Comparison of ENCODE assay signal across 18 cellular contexts in genomic region chr11:41056892-41057569, GRCh38.
DNase-seq lines count a peak whose midpoint lies in the region; ATAC-seq, FAIRE-seq and TF ChIP-seq lines count a peak whose summit lies in the region.
"Had no signal": no experiment of that assay in that cellular context is flagged by ENCODE, and none has a peak within 500 bp of the region (broad histone marks: within the 10 kb centered on the region; RNA-seq: fewer than 3 reads in every experiment).

No MANE protein-coding gene starts in this region.

- no peak overlapping the region for H2AFZ ChIP-seq in GM23248

- DNase-seq in NCI-H69 (lab: John Stamatoyannopoulos, UW) = peak; percentile 26
- peak; percentile 72 for DNase-seq in posterior vena cava (ENCODE audit: low spot score)
- no peak for DNase-seq in GM23248
- no peak for DNase-seq in RCC 7860 (ENCODE audit: low spot score)
- no peak for DNase-seq in cerebellum (ENCODE audit: low spot score)
- DNase-seq: CD4-positive, CD25-positive, alpha-beta regulatory T cell; CD8-positive, alpha-beta memory T cell; DMS153; DMS79; GF-D8; HCEC 1CT had no signal

- no peaks in the 10 kb centered on the region for H3K9me3 Mint-ChIP-seq in stimulated activated memory B cell treated with anti-CD40 and anti-IgM and Interleukin-4, amounts not matched to agents 10 μg/mL and 1 μg/mL and 100 μg/mL, for 72 hours

- ATAC-seq in stimulated activated memory B cell treated with anti-CD40 and anti-IgM and Interleukin-4, amounts not matched to agents 10 μg/mL and 1 μg/mL and 100 μg/mL, for 72 hours = peak; percentile 16
- ATAC-seq in HG02642 (IDR thresholded peaks at IDR 0.05; ENCODE audit: poor library complexity, unreplicated experiment) = no peak

- H3K79me2 ChIP-seq in GM23248 (ENCODE audit: insufficient read depth) = no peaks in the 10 kb centered on the region

- no peaks in the 10 kb centered on the region for H3K9me3 ChIP-seq in GM23248 (ENCODE audit: low read depth)
- H3K9me3 ChIP-seq: BLaER1 treated with 17β-estradiol and CSF1 and Interleukin-3, amounts not matched to agents 10 nM and 100 nM had no signal

- no peaks in the 10 kb centered on the region for H3K9me2 ChIP-seq in GM23248 (ENCODE audit: insufficient read depth)

- no peak for FAIRE-seq in RCC 7860 (lab: Jason Lieb, UNC)
- FAIRE-seq: H54 had no signal

- H3F3A ChIP-seq in GM23248 (ENCODE audit: insufficient read depth) = no peaks in the 10 kb centered on the region

- H3K4me3 ChIP-seq in GM23248 = no peak overlapping the region
- H3K4me3 ChIP-seq: BLaER1 treated with 17β-estradiol and CSF1 and Interleukin-3, amounts not matched to agents 10 nM and 100 nM had no signal

- intact Hi-C loops in posterior vena cava (cut with DNase I) = no loop called here

- H3K36me3 Mint-ChIP-seq in stimulated activated memory B cell treated with anti-CD40 and anti-IgM and Interleukin-4, amounts not matched to agents 10 μg/mL and 1 μg/mL and 100 μg/mL, for 72 hours = no peaks in the 10 kb centered on the region
- H3K36me3 Mint-ChIP-seq: CD4-positive, CD25-positive, alpha-beta regulatory T cell; CD8-positive, alpha-beta memory T cell had no signal

- H3K36me3 ChIP-seq in GM23248 (ENCODE audit: low read depth) = no peaks in the 10 kb centered on the region
- H3K36me3 ChIP-seq: BLaER1 treated with 17β-estradiol and CSF1 and Interleukin-3, amounts not matched to agents 10 nM and 100 nM had no signal

- in situ Hi-C loops in GM23248 (cut with MboI) = no loop called here

- H3K27ac Mint-ChIP-seq in stimulated activated memory B cell treated with anti-CD40 and anti-IgM and Interleukin-4, amounts not matched to agents 10 μg/mL and 1 μg/mL and 100 μg/mL, for 72 hours = no peak overlapping the region
- H3K27ac Mint-ChIP-seq: B cell; CD4-positive, CD25-positive, alpha-beta regulatory T cell; CD8-positive, alpha-beta memory T cell had no signal

- H3K4me2 ChIP-seq in GM23248 (ENCODE audit: unreplicated experiment) = no peak overlapping the region
- H3K4me2 ChIP-seq: BLaER1 treated with 17β-estradiol and CSF1 and Interleukin-3, amounts not matched to agents 10 nM and 100 nM had no signal

- H4K20me1 ChIP-seq in GM23248 (ENCODE audit: insufficient read depth) = no peaks in the 10 kb centered on the region
- H4K20me1 ChIP-seq: BLaER1 treated with 17β-estradiol and CSF1 and Interleukin-3, amounts not matched to agents 10 nM and 100 nM had no signal

- no peaks in the 10 kb centered on the region for H3K27me3 ChIP-seq in GM23248 (replicated peaks; ENCODE audit: insufficient read depth)
- H3K27me3 ChIP-seq: BLaER1 treated with 17β-estradiol and CSF1 and Interleukin-3, amounts not matched to agents 10 nM and 100 nM had no signal

- no peaks in the 10 kb centered on the region for H3K4me1 Mint-ChIP-seq in stimulated activated memory B cell treated with anti-CD40 and anti-IgM and Interleukin-4, amounts not matched to agents 10 μg/mL and 1 μg/mL and 100 μg/mL, for 72 hours
- H3K4me1 Mint-ChIP-seq: B cell; CD4-positive, CD25-positive, alpha-beta regulatory T cell; CD8-positive, alpha-beta memory T cell had no signal

- no peaks in the 10 kb centered on the region for H3K4me1 ChIP-seq in GM23248 (ENCODE audit: insufficient read depth)
- H3K4me1 ChIP-seq: BLaER1 treated with 17β-estradiol and CSF1 and Interleukin-3, amounts not matched to agents 10 nM and 100 nM had no signal

- WGBS in GM23248 (ENCODE audit: low coverage in 1 of 2, low lambda C conversion rate in 2 of 2, missing lambda C conversion rate in 2 of 2), 2 experiments = 31 to 33% methylated on average over 11 of the region's 11 CpGs

- no peaks in the 10 kb centered on the region for H3K27me3 Mint-ChIP-seq in stimulated activated memory B cell treated with anti-CD40 and anti-IgM and Interleukin-4, amounts not matched to agents 10 μg/mL and 1 μg/mL and 100 μg/mL, for 72 hours
- H3K27me3 Mint-ChIP-seq: B cell; CD4-positive, CD25-positive, alpha-beta regulatory T cell; CD8-positive, alpha-beta memory T cell had no signal

- H3K27ac ChIP-seq in C4-2B (peak overlapping the region; percentile 18; the same call in 1 of the 2 replicates), GM23248 (no peak overlapping the region)
- H3K27ac ChIP-seq: BLaER1 treated with 17β-estradiol and CSF1 and Interleukin-3, amounts not matched to agents 10 nM and 100 nM; HL-60 had no signal

- no peak overlapping the region for H3K9ac ChIP-seq in GM23248
- H3K9ac ChIP-seq: BLaER1 treated with 17β-estradiol and CSF1 and Interleukin-3, amounts not matched to agents 10 nM and 100 nM had no signal

- H3K4me3 Mint-ChIP-seq in stimulated activated memory B cell treated with anti-CD40 and anti-IgM and Interleukin-4, amounts not matched to agents 10 μg/mL and 1 μg/mL and 100 μg/mL, for 72 hours = no peak overlapping the region
- H3K4me3 Mint-ChIP-seq: B cell; CD4-positive, CD25-positive, alpha-beta regulatory T cell; CD8-positive, alpha-beta memory T cell had no signal

- TF ChIP-seq CTCF in C4-2B (conservative IDR thresholded peaks at IDR 0.05) = no peak

Comparison
In these comparisons a context has a peak if more than half of its experiments do, and no peak if none do; other contexts are left out.
1. DNase-seq: peak in NCI-H69 (single experiment) and posterior vena cava (single experiment); none in GM23248 (single experiment), RCC 7860 (single experiment) and cerebellum (single experiment).